In the genomic region with DNA sequence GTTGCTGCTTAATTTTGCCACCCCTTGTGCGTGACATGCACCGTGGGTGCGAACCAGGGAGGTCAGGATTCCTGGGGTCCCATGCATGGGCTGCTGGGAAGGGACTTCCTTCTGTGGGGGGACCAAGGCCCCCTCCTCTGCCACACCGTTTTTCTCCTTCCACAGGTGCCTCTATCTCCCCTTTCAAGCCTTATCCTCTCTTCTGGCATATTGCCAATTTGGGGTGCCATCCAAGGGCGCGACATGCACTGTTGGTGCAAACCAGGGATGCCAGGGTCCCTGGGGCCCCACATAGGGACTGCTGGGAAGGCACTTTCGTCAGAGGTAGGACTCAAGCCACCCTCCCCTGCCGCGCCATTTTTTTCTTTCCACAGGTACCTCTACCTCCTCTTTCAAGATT, we compare ENCODE assay signal across 1 cellular context.
TF ChIP-seq lines count a peak whose summit lies in the region.

No MANE protein-coding gene starts in this region.

TF ChIP-seq in K562, 482 proteins besides CTCF, POLR2A, EP300 and RAD21:
- TF ChIP-seq, protein P1, sequence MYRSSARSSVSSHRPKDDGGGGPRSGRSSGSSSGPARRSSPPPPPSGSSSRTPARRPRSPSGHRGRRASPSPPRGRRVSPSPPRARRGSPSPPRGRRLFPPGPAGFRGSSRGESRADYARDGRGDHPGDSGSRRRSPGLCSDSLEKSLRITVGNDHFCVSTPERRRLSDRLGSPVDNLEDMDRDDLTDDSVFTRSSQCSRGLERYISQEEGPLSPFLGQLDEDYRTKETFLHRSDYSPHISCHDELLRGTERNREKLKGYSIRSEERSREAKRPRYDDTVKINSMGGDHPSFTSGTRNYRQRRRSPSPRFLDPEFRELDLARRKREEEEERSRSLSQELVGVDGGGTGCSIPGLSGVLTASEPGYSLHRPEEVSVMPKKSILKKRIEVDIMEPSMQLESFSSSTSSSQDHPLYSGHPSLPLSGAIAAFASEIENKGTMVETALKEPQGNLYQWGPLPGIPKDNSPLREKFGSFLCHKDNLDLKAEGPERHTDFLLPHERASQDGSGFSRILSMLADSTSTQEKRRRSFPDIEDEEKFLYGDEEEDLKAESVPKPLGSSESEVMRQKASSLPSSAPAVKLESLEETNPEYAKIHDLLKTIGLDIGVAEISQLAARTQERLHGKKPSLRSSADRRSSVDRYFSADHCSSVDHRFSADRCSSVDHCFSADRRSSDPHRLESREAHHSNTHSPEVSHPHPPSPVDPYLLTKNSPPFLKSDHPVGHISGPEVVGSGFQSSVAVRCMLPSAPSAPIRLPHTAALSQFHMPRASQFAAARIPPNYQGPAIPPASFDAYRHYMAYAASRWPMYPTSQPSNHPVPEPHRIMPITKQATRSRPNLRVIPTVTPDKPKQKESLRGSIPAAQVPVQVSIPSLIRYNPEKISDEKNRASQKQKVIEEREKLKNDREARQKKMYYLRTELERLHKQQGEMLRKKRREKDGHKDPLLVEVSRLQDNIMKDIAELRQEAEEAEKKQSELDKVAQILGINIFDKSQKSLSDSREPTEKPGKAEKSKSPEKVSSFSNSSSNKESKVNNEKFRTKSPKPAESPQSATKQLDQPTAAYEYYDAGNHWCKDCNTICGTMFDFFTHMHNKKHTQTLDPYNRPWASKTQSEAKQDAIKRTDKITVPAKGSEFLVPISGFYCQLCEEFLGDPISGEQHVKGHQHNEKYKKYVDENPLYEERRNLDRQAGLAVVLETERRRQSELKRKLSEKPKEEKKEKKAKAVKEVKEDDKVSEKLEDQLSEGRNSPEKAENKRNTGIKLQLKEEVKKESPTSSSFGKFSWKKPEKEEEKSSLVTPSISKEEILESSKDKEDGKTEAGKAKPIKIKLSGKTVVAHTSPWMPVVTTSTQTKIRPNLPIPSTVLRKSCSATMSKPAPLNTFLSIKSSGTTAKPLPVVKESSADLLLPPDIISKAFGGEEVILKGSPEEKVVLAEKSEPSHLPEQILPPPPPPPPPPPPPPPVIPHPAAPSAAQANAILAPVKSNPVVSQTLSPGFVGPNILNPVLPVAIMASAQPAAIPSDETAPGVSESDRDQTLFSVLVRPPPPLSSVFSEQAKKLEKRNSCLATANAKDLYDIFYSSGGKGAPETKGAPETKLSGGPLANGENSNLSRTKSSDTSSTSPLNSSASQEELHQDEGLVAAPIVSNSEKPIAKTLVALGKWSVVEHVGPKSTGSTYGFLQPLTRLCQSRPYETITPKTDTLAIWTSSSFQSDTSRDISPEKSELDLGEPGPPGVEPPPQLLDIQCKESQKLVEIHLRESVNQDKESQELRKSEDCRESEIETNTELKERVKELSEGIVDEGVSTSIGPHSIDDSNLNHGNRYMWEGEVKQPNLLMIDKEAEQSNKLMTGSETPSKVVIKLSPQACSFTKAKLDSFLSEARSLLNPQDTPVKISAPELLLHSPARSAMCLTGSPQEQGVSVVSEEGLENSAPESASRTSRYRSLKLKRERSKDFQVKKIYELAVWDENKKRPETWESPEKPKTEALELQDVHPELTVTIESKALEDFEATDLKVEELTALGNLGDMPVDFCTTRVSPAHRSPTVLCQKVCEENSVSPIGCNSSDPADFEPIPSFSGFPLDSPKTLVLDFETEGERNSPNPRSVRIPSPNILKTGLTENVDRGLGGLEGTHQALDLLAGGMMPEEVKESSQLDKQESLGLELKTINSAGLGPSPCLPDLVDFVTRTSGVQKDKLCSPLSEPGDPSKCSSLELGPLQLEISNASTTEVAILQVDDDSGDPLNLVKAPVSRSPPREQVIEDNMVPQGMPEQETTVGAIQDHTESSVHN (IDR thresholded peaks at IDR 0.05; ENCODE audit: borderline replicate concordance in 1 of 2, low read depth in 1 of 2): no peak
- TF ChIP-seq ZNF282 (CRISPR knock-in tag; IDR thresholded peaks at IDR 0.05) (no peak), NFIC (IDR thresholded peaks at IDR 0.05) (peak; percentile 92), CREM (IDR thresholded peaks at IDR 0.05; ENCODE audit: low read depth) (no peak), NFIX (CRISPR knock-in tag; IDR thresholded peaks at IDR 0.05; ENCODE audit: low read depth) (peak; percentile 79)
TF ChIP-seq in K562: peak in this region for 2.
